In the genomic region with DNA sequence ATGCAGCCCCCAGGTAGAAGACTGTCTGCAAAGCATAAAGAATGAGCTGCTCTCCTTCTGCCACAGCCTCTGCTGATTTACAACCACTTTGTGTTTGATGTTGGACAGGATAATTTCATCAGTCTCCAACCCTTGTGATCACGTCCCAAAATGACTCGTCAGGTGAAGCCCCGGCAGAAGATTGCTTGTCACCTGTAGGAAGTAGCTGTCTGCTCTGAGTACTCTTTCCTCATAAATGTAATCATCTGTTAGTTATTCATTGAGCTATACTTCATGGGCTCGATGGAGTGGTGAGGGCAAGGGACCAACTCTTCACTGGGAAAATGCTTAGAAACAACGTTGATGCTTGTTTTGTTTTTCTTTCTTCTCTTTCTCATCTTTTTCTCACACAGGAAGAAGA, we compare ENCODE assay signal across 16 cellular contexts.
DNase-seq lines count a peak whose midpoint lies in the region; ATAC-seq and TF ChIP-seq lines count a peak whose summit lies in the region.
"Had no signal": no experiment of that assay in that cellular context is flagged by ENCODE, and none has a peak within 500 bp of the region (broad histone marks: within the 10 kb centered on the region; RNA-seq: fewer than 3 reads in every experiment).

No MANE protein-coding gene starts in this region.

- no peak for TF ChIP-seq CTCF in OCI-LY3 (IDR thresholded peaks at IDR 0.05; ENCODE audit: low read depth, low read length)

- no peak overlapping the region for H2AFZ ChIP-seq in OCI-LY3 (ENCODE audit: low read depth, low read length)

- H3K4me3 ChIP-seq in OCI-LY3 (ENCODE audit: low read length), result peak overlapping the region; percentile 14
- H3K4me3 ChIP-seq: BLaER1 had no signal

- H3K9ac ChIP-seq in OCI-LY3 (ENCODE audit: low read length), result no peak overlapping the region
- H3K9ac ChIP-seq: BLaER1 had no signal

- no peaks in the 10 kb centered on the region for H3K9me3 ChIP-seq in OCI-LY3 (ENCODE audit: insufficient read depth, low read length)
- H3K9me3 ChIP-seq: BLaER1, Caco-2 had no signal

- no peaks in the 10 kb centered on the region for H3K27me3 ChIP-seq in OCI-LY3 (ENCODE audit: low read depth, low read length)
- H3K27me3 ChIP-seq: BLaER1 had no signal

- intact Hi-C loops in left colon (cut with DNase I, micrococcal nuclease), result no loop called here

- DNase-seq in DMS153 treated with DMSO at 0.1 percent for 48 hours (lab: John Stamatoyannopoulos, UW; ENCODE audit: unreplicated experiment), result peak; percentile 38
- DNase-seq in DMS153 (lab: John Stamatoyannopoulos, UW), result no peak
- DNase-seq in HT-29 (ENCODE audit: low spot score), result peak; percentile 5
- no peak for DNase-seq in left colon
- no peak for DNase-seq in NCI-H187 (lab: John Stamatoyannopoulos, UW)
- no peak for DNase-seq in inferior parietal cortex (ENCODE audit: extremely low spot score)
- no peak for DNase-seq in EL
- DNase-seq: AML-193; Caco-2; CD8-positive, alpha-beta memory T cell; DND-41; GF-D8; IMR-90 had no signal

- H4K20me1 ChIP-seq in OCI-LY3 (ENCODE audit: insufficient read depth, low read length), result no peaks in the 10 kb centered on the region
- H4K20me1 ChIP-seq: BLaER1 had no signal

- peak; percentile 58 for ATAC-seq in left colon

- peaks cover 17% of the 10 kb centered on the region for H3K4me1 ChIP-seq in OCI-LY3 (ENCODE audit: low read length)
- H3K4me1 ChIP-seq: BLaER1, Caco-2 had no signal

- peak overlapping the region; percentile 33 for H3K4me2 ChIP-seq in OCI-LY3 (ENCODE audit: low read length)
- H3K4me2 ChIP-seq: BLaER1 had no signal

- H3K27ac ChIP-seq in OCI-LY3 (ENCODE audit: low read length), result peak overlapping the region; percentile 43
- H3K27ac ChIP-seq: 22Rv1, BLaER1 had no signal

- H3K36me3 ChIP-seq in OCI-LY3 (replicated peaks; ENCODE audit: low read depth, low read length), result no peaks in the 10 kb centered on the region
- H3K36me3 ChIP-seq: BLaER1 had no signal

- no peaks in the 10 kb centered on the region for H3K79me2 ChIP-seq in OCI-LY3 (ENCODE audit: low read length)

Comparison
In these comparisons a context has a peak if more than half of its experiments do, and no peak if none do; other contexts are left out.
1. DNase-seq: peak in DMS153 treated with DMSO at 0.1 percent for 48 hours (single experiment) and HT-29 (single experiment); none in DMS153 (single experiment), left colon (0 of 2), NCI-H187 (0 of 2), inferior parietal cortex (single experiment) and EL (single experiment).